1 cellular context compared by ENCODE assay signal in genomic region chr14:39174560-39175444, GRCh38.
A peak's percentile ranks its signal among the peaks of the same experiment; 100 is the strongest.
TF ChIP-seq lines count a peak whose summit lies in the region.

Gene PNN, plus strand, starts transcription at chr14:39175254. Its CDS starts 26 bp downstream, at chr14:39175280.

TF ChIP-seq in HepG2, 621 proteins besides CTCF, POLR2A, EP300 and RAD21 (continued from another document and continues in another):
- TF ChIP-seq AHDC1 (CRISPR knock-in tag; IDR thresholded peaks at IDR 0.05; ENCODE audit: borderline replicate concordance) (peak; percentile 50; the same call in 1 of the 2 replicates), SOX5 (CRISPR knock-in tag; IDR thresholded peaks at IDR 0.05; ENCODE audit: borderline replicate concordance) (peak; percentile 76), TGIF2 (CRISPR knock-in tag; IDR thresholded peaks at IDR 0.05) (peak; percentile 90), RELA (CRISPR knock-in tag; IDR thresholded peaks at IDR 0.05) (peak; percentile 85), HOXA7 (CRISPR knock-in tag; IDR thresholded peaks at IDR 0.05) (no peak), ZNF3 (CRISPR knock-in tag; IDR thresholded peaks at IDR 0.05) (peak; percentile 29; the same call in 1 of the 2 replicates), PHF5A (CRISPR knock-in tag; IDR thresholded peaks at IDR 0.05; ENCODE audit: low read depth, unreplicated experiment) (peak; percentile 99), MXD3 (CRISPR knock-in tag; IDR thresholded peaks at IDR 0.05) (peak; percentile 84), NKX3-1 (CRISPR knock-in tag; IDR thresholded peaks at IDR 0.05) (peak; percentile 65; the same call in 1 of the 2 replicates), TFDP1 (CRISPR knock-in tag; IDR thresholded peaks at IDR 0.05; ENCODE audit: borderline replicate concordance) (peak; percentile 92), NFKB2 (CRISPR knock-in tag; IDR thresholded peaks at IDR 0.05; ENCODE audit: borderline replicate concordance) (peak; percentile 99; the same call in 1 of the 2 replicates), TSC22D2 (CRISPR knock-in tag; IDR thresholded peaks at IDR 0.05; ENCODE audit: borderline replicate concordance) (peak; percentile 91), MAX (IDR thresholded peaks at IDR 0.05) (no peak), ZBTB2 (CRISPR knock-in tag; IDR thresholded peaks at IDR 0.05; ENCODE audit: low read depth) (no peak), RARG (CRISPR knock-in tag; IDR thresholded peaks at IDR 0.05; ENCODE audit: low read depth) (peak; percentile 98; the same call in 1 of the 2 replicates), ZNF318 (CRISPR knock-in tag; IDR thresholded peaks at IDR 0.05) (peak; percentile 45; the same call in 1 of the 2 replicates), ZNF180 (CRISPR knock-in tag; IDR thresholded peaks at IDR 0.05; ENCODE audit: borderline replicate concordance, low read depth) (no peak; the same call in 1 of the 2 replicates), ZNF33A (CRISPR knock-in tag; IDR thresholded peaks at IDR 0.05; ENCODE audit: borderline replicate concordance) (peak; percentile 71; the same call in 1 of the 2 replicates)
- TF ChIP-seq, protein P1, sequence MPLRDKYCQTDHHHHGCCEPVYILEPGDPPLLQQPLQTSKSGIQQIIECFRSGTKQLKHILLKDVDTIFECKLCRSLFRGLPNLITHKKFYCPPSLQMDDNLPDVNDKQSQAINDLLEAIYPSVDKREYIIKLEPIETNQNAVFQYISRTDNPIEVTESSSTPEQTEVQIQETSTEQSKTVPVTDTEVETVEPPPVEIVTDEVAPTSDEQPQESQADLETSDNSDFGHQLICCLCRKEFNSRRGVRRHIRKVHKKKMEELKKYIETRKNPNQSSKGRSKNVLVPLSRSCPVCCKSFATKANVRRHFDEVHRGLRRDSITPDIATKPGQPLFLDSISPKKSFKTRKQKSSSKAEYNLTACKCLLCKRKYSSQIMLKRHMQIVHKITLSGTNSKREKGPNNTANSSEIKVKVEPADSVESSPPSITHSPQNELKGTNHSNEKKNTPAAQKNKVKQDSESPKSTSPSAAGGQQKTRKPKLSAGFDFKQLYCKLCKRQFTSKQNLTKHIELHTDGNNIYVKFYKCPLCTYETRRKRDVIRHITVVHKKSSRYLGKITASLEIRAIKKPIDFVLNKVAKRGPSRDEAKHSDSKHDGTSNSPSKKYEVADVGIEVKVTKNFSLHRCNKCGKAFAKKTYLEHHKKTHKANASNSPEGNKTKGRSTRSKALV (CRISPR knock-in tag; IDR thresholded peaks at IDR 0.05) = peak; percentile 56; the same call in 1 of the 2 replicates
- TF ChIP-seq, protein P2, sequence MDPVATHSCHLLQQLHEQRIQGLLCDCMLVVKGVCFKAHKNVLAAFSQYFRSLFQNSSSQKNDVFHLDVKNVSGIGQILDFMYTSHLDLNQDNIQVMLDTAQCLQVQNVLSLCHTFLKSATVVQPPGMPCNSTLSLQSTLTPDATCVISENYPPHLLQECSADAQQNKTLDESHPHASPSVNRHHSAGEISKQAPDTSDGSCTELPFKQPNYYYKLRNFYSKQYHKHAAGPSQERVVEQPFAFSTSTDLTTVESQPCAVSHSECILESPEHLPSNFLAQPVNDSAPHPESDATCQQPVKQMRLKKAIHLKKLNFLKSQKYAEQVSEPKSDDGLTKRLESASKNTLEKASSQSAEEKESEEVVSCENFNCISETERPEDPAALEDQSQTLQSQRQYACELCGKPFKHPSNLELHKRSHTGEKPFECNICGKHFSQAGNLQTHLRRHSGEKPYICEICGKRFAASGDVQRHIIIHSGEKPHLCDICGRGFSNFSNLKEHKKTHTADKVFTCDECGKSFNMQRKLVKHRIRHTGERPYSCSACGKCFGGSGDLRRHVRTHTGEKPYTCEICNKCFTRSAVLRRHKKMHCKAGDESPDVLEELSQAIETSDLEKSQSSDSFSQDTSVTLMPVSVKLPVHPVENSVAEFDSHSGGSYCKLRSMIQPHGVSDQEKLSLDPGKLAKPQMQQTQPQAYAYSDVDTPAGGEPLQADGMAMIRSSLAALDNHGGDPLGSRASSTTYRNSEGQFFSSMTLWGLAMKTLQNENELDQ (CRISPR knock-in tag; IDR thresholded peaks at IDR 0.05; ENCODE audit: borderline replicate concordance) = peak; percentile 95
- TF ChIP-seq, protein P3, sequence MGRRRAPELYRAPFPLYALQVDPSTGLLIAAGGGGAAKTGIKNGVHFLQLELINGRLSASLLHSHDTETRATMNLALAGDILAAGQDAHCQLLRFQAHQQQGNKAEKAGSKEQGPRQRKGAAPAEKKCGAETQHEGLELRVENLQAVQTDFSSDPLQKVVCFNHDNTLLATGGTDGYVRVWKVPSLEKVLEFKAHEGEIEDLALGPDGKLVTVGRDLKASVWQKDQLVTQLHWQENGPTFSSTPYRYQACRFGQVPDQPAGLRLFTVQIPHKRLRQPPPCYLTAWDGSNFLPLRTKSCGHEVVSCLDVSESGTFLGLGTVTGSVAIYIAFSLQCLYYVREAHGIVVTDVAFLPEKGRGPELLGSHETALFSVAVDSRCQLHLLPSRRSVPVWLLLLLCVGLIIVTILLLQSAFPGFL (CRISPR knock-in tag; IDR thresholded peaks at IDR 0.05) = peak; percentile 93; the same call in 1 of the 2 replicates
- TF ChIP-seq, protein P4, sequence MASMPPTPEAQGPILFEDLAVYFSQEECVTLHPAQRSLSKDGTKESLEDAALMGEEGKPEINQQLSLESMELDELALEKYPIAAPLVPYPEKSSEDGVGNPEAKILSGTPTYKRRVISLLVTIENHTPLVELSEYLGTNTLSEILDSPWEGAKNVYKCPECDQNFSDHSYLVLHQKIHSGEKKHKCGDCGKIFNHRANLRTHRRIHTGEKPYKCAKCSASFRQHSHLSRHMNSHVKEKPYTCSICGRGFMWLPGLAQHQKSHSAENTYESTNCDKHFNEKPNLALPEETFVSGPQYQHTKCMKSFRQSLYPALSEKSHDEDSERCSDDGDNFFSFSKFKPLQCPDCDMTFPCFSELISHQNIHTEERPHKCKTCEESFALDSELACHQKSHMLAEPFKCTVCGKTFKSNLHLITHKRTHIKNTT (CRISPR knock-in tag; IDR thresholded peaks at IDR 0.05) = 0 out of 2 replicates have a peak, but pooled peaks have one; percentile 38
- TF ChIP-seq, protein P5, sequence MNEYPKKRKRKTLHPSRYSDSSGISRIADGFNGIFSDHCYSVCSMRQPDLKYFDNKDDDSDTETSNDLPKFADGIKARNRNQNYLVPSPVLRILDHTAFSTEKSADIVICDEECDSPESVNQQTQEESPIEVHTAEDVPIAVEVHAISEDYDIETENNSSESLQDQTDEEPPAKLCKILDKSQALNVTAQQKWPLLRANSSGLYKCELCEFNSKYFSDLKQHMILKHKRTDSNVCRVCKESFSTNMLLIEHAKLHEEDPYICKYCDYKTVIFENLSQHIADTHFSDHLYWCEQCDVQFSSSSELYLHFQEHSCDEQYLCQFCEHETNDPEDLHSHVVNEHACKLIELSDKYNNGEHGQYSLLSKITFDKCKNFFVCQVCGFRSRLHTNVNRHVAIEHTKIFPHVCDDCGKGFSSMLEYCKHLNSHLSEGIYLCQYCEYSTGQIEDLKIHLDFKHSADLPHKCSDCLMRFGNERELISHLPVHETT (CRISPR knock-in tag; conservative IDR thresholded peaks at IDR 0.05) = peak; percentile 89
